In the genomic region with DNA sequence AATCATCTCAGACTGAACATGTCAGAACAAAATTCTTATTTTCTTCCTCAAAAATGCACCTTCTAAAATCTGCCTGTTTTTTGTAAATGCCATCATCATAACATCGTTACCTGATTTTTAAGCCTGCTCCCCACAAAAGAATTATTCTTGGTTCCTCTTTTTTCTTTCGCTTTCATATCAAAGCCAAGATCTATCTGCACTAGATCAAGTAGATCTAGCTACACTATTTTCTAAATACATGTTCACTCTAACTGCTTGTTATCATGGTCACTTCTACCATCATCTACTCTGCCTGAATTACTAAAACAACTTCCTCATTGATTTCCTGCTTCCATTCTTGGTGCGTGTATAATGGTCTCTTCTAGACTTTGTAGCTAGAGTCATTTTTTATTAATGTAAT, we compare ENCODE assay signal across 14 cellular contexts.
DNase-seq lines count a peak whose midpoint lies in the region; ATAC-seq and TF ChIP-seq lines count a peak whose summit lies in the region.
"Had no signal": no experiment of that assay in that cellular context is flagged by ENCODE, and none has a peak within 500 bp of the region (broad histone marks: within the 10 kb centered on the region; RNA-seq: fewer than 3 reads in every experiment).

No MANE protein-coding gene starts in this region.

- H3K36me3 Mint-ChIP-seq in CD14-positive monocyte = no peaks in the 10 kb centered on the region

- intact Hi-C loops in CD14-positive monocyte (cut with micrococcal nuclease) = no loop called here

- no peak overlapping the region for H3K27ac Mint-ChIP-seq in CD14-positive monocyte
- H3K27ac Mint-ChIP-seq: activated CD8-positive, alpha-beta T cell treated with anti-CD3 and anti-CD28 coated beads for 36 hours; activated naive CD4-positive, alpha-beta T cell treated with anti-CD3 and anti-CD28 coated beads for 36 hours; immature natural killer cell; T-helper 1 cell treated with Interleukin-12 subunit alpha and Interleukin-12 subunit beta and Interleukin-4 antibody, amounts not matched to agents 30 μg/mL and 1 μg/mL, for 36 hours had no signal

- no peaks in the 10 kb centered on the region for H3K27me3 Mint-ChIP-seq in CD14-positive monocyte (ENCODE audit: low read depth in 3 of 3)

- no peak overlapping the region for H3K4me3 Mint-ChIP-seq in CD14-positive monocyte
- H3K4me3 Mint-ChIP-seq: activated CD8-positive, alpha-beta T cell treated with anti-CD3 and anti-CD28 coated beads for 36 hours; activated naive CD4-positive, alpha-beta T cell treated with anti-CD3 and anti-CD28 coated beads for 36 hours; immature natural killer cell; T-helper 1 cell treated with Interleukin-12 subunit alpha and Interleukin-12 subunit beta and Interleukin-4 antibody, amounts not matched to agents 30 μg/mL and 1 μg/mL, for 36 hours had no signal

- H3K9me3 Mint-ChIP-seq in CD14-positive monocyte = peaks cover 0 to 4% (median 1%) of the 10 kb centered on the region in 7 donors
- H3K9me3 Mint-ChIP-seq: activated CD8-positive, alpha-beta T cell treated with anti-CD3 and anti-CD28 coated beads for 36 hours; activated naive CD4-positive, alpha-beta T cell treated with anti-CD3 and anti-CD28 coated beads for 36 hours; T-helper 1 cell treated with Interleukin-12 subunit alpha and Interleukin-12 subunit beta and Interleukin-4 antibody, amounts not matched to agents 30 μg/mL and 1 μg/mL, for 36 hours had no signal

- peak; percentile 92 for ATAC-seq in GM18502 (IDR thresholded peaks at IDR 0.05; ENCODE audit: poor library complexity, unreplicated experiment)
- ATAC-seq in GM21360 (IDR thresholded peaks at IDR 0.05; ENCODE audit: unreplicated experiment) = peak; percentile 96
- ATAC-seq in HG03025 (IDR thresholded peaks at IDR 0.05; ENCODE audit: low FRiP score, unreplicated experiment) = peak; percentile 86
- ATAC-seq: activated CD8-positive, alpha-beta T cell treated with anti-CD3 and anti-CD28 coated beads for 36 hours; sciatic nerve had no signal

- TF ChIP-seq CTCF in CD14-positive monocyte (IDR thresholded peaks at IDR 0.05) = no peak

- peaks cover 3% of the 10 kb centered on the region for H3K4me1 Mint-ChIP-seq in CD14-positive monocyte
- H3K4me1 Mint-ChIP-seq: immature natural killer cell had no signal

- DNase-seq in NAMALWA (ENCODE audit: low spot score) = peak; percentile 60
- no peak for DNase-seq in DMS153 treated with DMSO at 0.1 percent for 48 hours (lab: John Stamatoyannopoulos, UW; ENCODE audit: unreplicated experiment)
- no peak for DNase-seq in CD14-positive monocyte (ENCODE audit: low spot score)
- no peak for DNase-seq in activated CD4-positive, alpha-beta T cell treated with anti-CD3 and anti-CD28 coated beads for 48 hours
- DNase-seq in NCI-H1048 (lab: John Stamatoyannopoulos, UW) = no peak
- DNase-seq: activated CD8-positive, alpha-beta T cell treated with anti-CD3 and anti-CD28 coated beads for 36 hours; activated naive CD4-positive, alpha-beta T cell treated with anti-CD3 and anti-CD28 coated beads for 36 hours; immature natural killer cell; NCI-H1694 had no signal
